Comparison of ENCODE assay signal across 8 cellular contexts in genomic region chr12:65740873-65741600, GRCh38.
DNase-seq lines count a peak whose midpoint lies in the region; ATAC-seq and TF ChIP-seq lines count a peak whose summit lies in the region.

No MANE protein-coding gene starts in this region.

- peaks cover 2% of the 10 kb centered on the region for H3K9me3 Mint-ChIP-seq in activated naive CD4-positive, alpha-beta T cell treated with anti-CD3 and anti-CD28 coated beads, Interleukin-2, amount 10 ng/mL, durations not matched to agents 7 days and 5 days

- TF ChIP-seq POLR2A in testis (IDR thresholded peaks at IDR 0.05) = no peak

- intact Hi-C loops in testis (cut with DNase I; ENCODE audit: low total_unique reads) = no loop called here

- ATAC-seq in HG02759 (IDR thresholded peaks at IDR 0.05; ENCODE audit: unreplicated experiment) = peak; percentile 81
- no peak for ATAC-seq in HG03039 (IDR thresholded peaks at IDR 0.05; ENCODE audit: unreplicated experiment)

- no peak overlapping the region for H3K27ac ChIP-seq in testis

- H3K27me3 ChIP-seq in testis = no peaks in the 10 kb centered on the region

- no peaks in the 10 kb centered on the region for H3K36me3 ChIP-seq in testis (ENCODE audit: low read depth, missing control alignments)

- 10 to 28% methylated on average over 15 to 37 of the region's 42 CpGs for WGBS in testis, 2 donors

- CTCF ChIA-PET in activated naive CD4-positive, alpha-beta T cell treated with anti-CD3 and anti-CD28 coated beads, Interleukin-2, amount 10 ng/mL, durations not matched to agents 7 days and 5 days (lab: Charles Lee) = no interaction called here

- H3K27me3 Mint-ChIP-seq in activated naive CD4-positive, alpha-beta T cell treated with anti-CD3 and anti-CD28 coated beads, Interleukin-2, amount 10 ng/mL, durations not matched to agents 7 days and 5 days = peaks cover 35% of the 10 kb centered on the region

- peak; percentile 81 for DNase-seq in EH (ENCODE audit: low read depth)
- DNase-seq in activated naive CD4-positive, alpha-beta T cell treated with anti-CD3 and anti-CD28 coated beads, Interleukin-2, amount 10 ng/mL, durations not matched to agents 7 days and 5 days = peak; percentile 68
- peak; percentile 70 for DNase-seq in germinal center (ENCODE audit: low spot score)
- DNase-seq in occipital lobe (lab: John Stamatoyannopoulos, UW) = peak; percentile 26
- DNase-seq in testis = peak; percentile 85

- no peaks in the 10 kb centered on the region for H3K36me3 Mint-ChIP-seq in activated naive CD4-positive, alpha-beta T cell treated with anti-CD3 and anti-CD28 coated beads, Interleukin-2, amount 10 ng/mL, durations not matched to agents 7 days and 5 days

- peaks cover 7% of the 10 kb centered on the region for H3K4me1 ChIP-seq in testis

- peak overlapping the region; percentile 51 to 65 for H3K4me3 ChIP-seq in testis

- H3K4me1 Mint-ChIP-seq in activated naive CD4-positive, alpha-beta T cell treated with anti-CD3 and anti-CD28 coated beads, Interleukin-2, amount 10 ng/mL, durations not matched to agents 7 days and 5 days = peaks cover 16% of the 10 kb centered on the region

- peak overlapping the region; percentile 55 for H3K27ac Mint-ChIP-seq in activated naive CD4-positive, alpha-beta T cell treated with anti-CD3 and anti-CD28 coated beads, Interleukin-2, amount 10 ng/mL, durations not matched to agents 7 days and 5 days

- TF ChIP-seq CTCF in testis (IDR thresholded peaks at IDR 0.05) = no peak

- H3K9me3 ChIP-seq in testis = no peaks in the 10 kb centered on the region

- H3K4me3 Mint-ChIP-seq in activated naive CD4-positive, alpha-beta T cell treated with anti-CD3 and anti-CD28 coated beads, Interleukin-2, amount 10 ng/mL, durations not matched to agents 7 days and 5 days = peak overlapping the region; percentile 64

TF ChIP-seq in PFSK-1, 5 proteins besides CTCF, POLR2A, EP300 and RAD21:
- peak; percentile 43; the same call in 1 of the 2 replicates for TF ChIP-seq SIN3A (IDR thresholded peaks at IDR 0.05; ENCODE audit: borderline replicate concordance, insufficient read depth, low read length)
- TF ChIP-seq FOXP2 (optimal IDR thresholded peaks at IDR 0.05; ENCODE audit: borderline replicate concordance, extremely low read depth, extremely low read length, insufficient read depth) = no peak
- no peak for TF ChIP-seq REST (IDR thresholded peaks at IDR 0.05; ENCODE audit: insufficient read depth in 1 of 2, low read depth in 2 of 2, low read length in 2 of 2)
- peak; percentile 42 for TF ChIP-seq POLR2AphosphoS5 (IDR thresholded peaks at IDR 0.05; ENCODE audit: low read depth, low read length)
- TF ChIP-seq TAF1 (IDR thresholded peaks at IDR 0.05; ENCODE audit: borderline replicate concordance, insufficient read depth, low read length) = peak; percentile 51; the same call in 1 of the 2 replicates

Comparison
In these comparisons a context has a peak if more than half of its experiments do, and no peak if none do; other contexts are left out.
1. DNase-seq: peak in every context shown above with its lines; median percentile 85 in testis; 81 in EH; 70 in germinal center; 68 in activated naive CD4-positive, alpha-beta T cell treated with anti-CD3 and anti-CD28 coated beads, Interleukin-2, amount 10 ng/mL, durations not matched to agents 7 days and 5 days; 26 in occipital lobe.